ENCODE assay signal across 1 cellular context in the genomic region with DNA sequence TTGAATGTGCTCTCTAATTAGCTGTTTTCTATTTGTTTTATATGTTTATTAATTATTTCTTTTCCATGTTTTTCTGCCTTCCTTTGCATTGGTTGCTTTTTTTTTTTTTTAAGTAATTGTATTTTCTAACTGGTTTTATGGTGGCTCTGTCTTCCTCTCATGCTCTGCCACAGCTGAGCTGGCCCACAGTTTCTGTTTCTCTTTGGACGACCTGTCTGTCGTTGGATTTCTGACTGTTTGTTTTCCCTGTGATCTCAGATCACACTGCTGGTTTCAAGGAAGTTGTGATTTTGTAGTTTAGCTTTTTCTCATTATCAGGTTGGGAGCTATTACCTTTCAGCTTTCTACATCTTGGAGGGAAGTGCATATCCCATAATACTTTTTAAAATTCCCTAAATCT.
TF ChIP-seq lines count a peak whose summit lies in the region.

No MANE protein-coding gene starts in this region.

TF ChIP-seq in GM23338, 12 proteins besides CTCF, POLR2A, EP300 and RAD21 (continued from another document):
- no peak for TF ChIP-seq ZNF114 (CRISPR knock-in tag; IDR thresholded peaks at IDR 0.05)
- TF ChIP-seq JUNB (IDR thresholded peaks at IDR 0.05; ENCODE audit: unreplicated experiment), result no peak
- no peak for TF ChIP-seq POLR2AphosphoS5 (IDR thresholded peaks at IDR 0.05; ENCODE audit: low read depth)
- TF ChIP-seq CREB1 (CRISPR knock-in tag; IDR thresholded peaks at IDR 0.05; ENCODE audit: low read depth), result no peak
- TF ChIP-seq ZNF331 (CRISPR knock-in tag; IDR thresholded peaks at IDR 0.05; ENCODE audit: low read depth), result no peak
- TF ChIP-seq EZH2phosphoT487 (IDR thresholded peaks at IDR 0.05; ENCODE audit: unreplicated experiment), result no peak
- TF ChIP-seq STAT1 (IDR thresholded peaks at IDR 0.05; ENCODE audit: unreplicated experiment), result no peak
- no peak for TF ChIP-seq NANOG (IDR thresholded peaks at IDR 0.05; ENCODE audit: borderline replicate concordance)
- TF ChIP-seq, protein P1, sequence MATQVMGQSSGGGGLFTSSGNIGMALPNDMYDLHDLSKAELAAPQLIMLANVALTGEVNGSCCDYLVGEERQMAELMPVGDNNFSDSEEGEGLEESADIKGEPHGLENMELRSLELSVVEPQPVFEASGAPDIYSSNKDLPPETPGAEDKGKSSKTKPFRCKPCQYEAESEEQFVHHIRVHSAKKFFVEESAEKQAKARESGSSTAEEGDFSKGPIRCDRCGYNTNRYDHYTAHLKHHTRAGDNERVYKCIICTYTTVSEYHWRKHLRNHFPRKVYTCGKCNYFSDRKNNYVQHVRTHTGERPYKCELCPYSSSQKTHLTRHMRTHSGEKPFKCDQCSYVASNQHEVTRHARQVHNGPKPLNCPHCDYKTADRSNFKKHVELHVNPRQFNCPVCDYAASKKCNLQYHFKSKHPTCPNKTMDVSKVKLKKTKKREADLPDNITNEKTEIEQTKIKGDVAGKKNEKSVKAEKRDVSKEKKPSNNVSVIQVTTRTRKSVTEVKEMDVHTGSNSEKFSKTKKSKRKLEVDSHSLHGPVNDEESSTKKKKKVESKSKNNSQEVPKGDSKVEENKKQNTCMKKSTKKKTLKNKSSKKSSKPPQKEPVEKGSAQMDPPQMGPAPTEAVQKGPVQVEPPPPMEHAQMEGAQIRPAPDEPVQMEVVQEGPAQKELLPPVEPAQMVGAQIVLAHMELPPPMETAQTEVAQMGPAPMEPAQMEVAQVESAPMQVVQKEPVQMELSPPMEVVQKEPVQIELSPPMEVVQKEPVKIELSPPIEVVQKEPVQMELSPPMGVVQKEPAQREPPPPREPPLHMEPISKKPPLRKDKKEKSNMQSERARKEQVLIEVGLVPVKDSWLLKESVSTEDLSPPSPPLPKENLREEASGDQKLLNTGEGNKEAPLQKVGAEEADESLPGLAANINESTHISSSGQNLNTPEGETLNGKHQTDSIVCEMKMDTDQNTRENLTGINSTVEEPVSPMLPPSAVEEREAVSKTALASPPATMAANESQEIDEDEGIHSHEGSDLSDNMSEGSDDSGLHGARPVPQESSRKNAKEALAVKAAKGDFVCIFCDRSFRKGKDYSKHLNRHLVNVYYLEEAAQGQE (IDR thresholded peaks at IDR 0.05; ENCODE audit: unreplicated experiment), result no peak
- TF ChIP-seq, protein P2, sequence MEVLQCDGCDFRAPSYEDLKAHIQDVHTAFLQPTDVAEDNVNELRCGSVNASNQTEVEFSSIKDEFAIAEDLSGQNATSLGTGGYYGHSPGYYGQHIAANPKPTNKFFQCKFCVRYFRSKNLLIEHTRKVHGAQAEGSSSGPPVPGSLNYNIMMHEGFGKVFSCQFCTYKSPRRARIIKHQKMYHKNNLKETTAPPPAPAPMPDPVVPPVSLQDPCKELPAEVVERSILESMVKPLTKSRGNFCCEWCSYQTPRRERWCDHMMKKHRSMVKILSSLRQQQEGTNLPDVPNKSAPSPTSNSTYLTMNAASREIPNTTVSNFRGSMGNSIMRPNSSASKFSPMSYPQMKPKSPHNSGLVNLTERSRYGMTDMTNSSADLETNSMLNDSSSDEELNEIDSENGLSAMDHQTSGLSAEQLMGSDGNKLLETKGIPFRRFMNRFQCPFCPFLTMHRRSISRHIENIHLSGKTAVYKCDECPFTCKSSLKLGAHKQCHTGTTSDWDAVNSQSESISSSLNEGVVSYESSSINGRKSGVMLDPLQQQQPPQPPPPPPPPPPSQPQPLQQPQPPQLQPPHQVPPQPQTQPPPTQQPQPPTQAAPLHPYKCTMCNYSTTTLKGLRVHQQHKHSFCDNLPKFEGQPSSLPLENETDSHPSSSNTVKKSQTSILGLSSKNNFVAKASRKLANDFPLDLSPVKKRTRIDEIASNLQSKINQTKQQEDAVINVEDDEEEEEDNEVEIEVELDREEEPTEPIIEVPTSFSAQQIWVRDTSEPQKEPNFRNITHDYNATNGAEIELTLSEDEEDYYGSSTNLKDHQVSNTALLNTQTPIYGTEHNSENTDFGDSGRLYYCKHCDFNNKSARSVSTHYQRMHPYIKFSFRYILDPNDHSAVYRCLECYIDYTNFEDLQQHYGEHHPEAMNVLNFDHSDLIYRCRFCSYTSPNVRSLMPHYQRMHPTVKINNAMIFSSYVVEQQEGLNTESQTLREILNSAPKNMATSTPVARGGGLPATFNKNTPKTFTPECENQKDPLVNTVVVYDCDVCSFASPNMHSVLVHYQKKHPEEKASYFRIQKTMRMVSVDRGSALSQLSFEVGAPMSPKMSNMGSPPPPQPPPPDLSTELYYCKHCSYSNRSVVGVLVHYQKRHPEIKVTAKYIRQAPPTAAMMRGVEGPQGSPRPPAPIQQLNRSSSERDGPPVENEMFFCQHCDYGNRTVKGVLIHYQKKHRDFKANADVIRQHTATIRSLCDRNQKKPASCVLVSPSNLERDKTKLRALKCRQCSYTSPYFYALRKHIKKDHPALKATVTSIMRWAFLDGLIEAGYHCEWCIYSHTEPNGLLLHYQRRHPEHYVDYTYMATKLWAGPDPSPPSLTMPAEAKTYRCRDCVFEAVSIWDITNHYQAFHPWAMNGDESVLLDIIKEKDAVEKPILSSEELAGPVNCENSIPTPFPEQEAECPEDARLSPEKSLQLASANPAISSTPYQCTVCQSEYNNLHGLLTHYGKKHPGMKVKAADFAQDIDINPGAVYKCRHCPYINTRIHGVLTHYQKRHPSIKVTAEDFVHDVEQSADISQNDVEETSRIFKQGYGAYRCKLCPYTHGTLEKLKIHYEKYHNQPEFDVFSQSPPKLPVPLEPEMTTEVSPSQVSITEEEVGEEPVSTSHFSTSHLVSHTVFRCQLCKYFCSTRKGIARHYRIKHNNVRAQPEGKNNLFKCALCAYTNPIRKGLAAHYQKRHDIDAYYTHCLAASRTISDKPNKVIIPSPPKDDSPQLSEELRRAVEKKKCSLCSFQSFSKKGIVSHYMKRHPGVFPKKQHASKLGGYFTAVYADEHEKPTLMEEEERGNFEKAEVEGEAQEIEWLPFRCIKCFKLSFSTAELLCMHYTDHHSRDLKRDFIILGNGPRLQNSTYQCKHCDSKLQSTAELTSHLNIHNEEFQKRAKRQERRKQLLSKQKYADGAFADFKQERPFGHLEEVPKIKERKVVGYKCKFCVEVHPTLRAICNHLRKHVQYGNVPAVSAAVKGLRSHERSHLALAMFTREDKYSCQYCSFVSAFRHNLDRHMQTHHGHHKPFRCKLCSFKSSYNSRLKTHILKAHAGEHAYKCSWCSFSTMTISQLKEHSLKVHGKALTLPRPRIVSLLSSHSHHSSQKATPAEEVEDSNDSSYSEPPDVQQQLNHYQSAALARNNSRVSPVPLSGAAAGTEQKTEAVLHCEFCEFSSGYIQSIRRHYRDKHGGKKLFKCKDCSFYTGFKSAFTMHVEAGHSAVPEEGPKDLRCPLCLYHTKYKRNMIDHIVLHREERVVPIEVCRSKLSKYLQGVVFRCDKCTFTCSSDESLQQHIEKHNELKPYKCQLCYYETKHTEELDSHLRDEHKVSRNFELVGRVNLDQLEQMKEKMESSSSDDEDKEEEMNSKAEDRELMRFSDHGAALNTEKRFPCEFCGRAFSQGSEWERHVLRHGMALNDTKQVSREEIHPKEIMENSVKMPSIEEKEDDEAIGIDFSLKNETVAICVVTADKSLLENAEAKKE (CRISPR knock-in tag; IDR thresholded peaks at IDR 0.05), result no peak
- TF ChIP-seq, protein P3, sequence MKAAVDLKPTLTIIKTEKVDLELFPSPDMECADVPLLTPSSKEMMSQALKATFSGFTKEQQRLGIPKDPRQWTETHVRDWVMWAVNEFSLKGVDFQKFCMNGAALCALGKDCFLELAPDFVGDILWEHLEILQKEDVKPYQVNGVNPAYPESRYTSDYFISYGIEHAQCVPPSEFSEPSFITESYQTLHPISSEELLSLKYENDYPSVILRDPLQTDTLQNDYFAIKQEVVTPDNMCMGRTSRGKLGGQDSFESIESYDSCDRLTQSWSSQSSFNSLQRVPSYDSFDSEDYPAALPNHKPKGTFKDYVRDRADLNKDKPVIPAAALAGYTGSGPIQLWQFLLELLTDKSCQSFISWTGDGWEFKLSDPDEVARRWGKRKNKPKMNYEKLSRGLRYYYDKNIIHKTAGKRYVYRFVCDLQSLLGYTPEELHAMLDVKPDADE (IDR thresholded peaks at IDR 0.05), result no peak
